In the genomic region with DNA sequence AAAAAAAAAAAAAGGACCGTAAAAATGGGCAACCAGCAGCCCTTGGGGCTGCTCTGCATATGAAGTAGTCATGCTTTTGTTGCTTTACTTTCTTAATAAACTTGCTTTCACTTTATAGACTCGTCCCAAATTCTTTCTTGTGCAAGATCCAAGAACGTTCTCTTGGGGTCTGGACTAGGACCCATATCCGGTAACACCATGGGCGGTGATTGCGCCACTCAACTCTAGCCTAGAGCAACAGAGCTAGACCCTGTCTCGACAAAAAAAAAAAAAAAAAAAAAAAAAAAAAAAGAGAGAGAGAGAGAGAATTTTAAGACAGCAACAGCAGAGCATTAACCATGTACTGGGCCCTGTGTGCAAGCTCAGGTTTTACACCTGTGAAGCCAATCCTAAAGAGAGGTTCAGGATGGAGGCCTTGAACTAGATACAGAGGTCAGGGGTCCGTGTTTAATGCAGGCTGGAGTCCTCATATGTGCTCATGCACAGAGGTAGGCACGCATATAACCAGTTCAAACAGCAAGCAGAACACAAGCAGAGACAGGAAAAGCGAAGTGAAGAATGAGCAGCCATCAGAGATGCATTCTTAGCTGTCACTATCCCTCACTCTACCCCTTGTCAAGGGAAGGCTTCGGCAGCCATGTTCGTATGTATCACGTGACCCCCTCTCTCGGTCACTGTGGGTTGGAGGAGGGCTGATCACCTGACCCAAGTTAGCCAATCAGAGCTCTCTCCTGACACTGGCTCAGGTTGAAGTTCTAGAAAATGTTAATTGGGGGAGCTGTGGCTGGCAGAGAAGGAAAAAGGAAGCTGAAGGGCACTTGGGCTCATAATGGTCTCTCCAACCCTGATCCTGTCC, we compare ENCODE assay signal across 10 cellular contexts. TPM values are rescaled to one million over a fixed set of nuclear protein-coding genes. Genes with fewer than 3 reads are reported as not detected.
A peak's percentile ranks its signal among the peaks of the same experiment; 100 is the strongest.
DNase-seq lines count a peak whose midpoint lies in the region; ATAC-seq, FAIRE-seq and TF ChIP-seq lines count a peak whose summit lies in the region.
"Had no signal": no experiment of that assay in that cellular context is flagged by ENCODE, and none has a peak within 500 bp of the region (broad histone marks: within the 10 kb centered on the region; RNA-seq: fewer than 3 reads in every experiment).

No MANE protein-coding gene starts in this region.

- peak; percentile 43 for DNase-seq in EH (ENCODE audit: low read depth)
- peak; percentile 97 for DNase-seq in HuH-7.5 (ENCODE audit: low spot score)
- peak; percentile 69 for DNase-seq in WTC11 (ENCODE audit: low spot score)
- peak; percentile 64 for DNase-seq in left kidney (ENCODE audit: low read depth, low spot score)
- DNase-seq in Calu3 = no peak
- DNase-seq in posterior vena cava (ENCODE audit: low spot score) = no peak
- no peak for DNase-seq in GM19239 (ENCODE audit: insufficient read length, low spot score)

- TF ChIP-seq CTCF in WTC11 (IDR thresholded peaks at IDR 0.05) (no peak), Calu3 (IDR thresholded peaks at IDR 0.05; ENCODE audit: unreplicated experiment) (no peak)

- no TSS peak for BruUV-seq in Calu3 (replicated peaks; lab: Mats Ljungman, UMichigan)

- peak; percentile 48 for ATAC-seq in WTC11
- ATAC-seq in HG02852 (IDR thresholded peaks at IDR 0.05; ENCODE audit: unreplicated experiment) = no peak

- FAIRE-seq in GM19239 (lab: Jason Lieb, UNC) = no peak

- H3K4me1 Mint-ChIP-seq in WTC11 (peaks cover 30% of the 10 kb centered on the region), Calu3 (ENCODE audit: low read depth, unreplicated experiment) (no peaks in the 10 kb centered on the region)

- POLR2A ChIA-PET in WTC11 (lab: Charles Lee) = interaction anchor here (1.0 kb wide), 1 partner anchor 17 kb away, joined by 6 read pairs; the partner anchor contains the start of gene SYT12

- intact Hi-C loops in Calu3 (cut with micrococcal nuclease; ENCODE audit: unreplicated experiment) = no loop called here
- intact Hi-C loops in posterior vena cava (cut with DNase I) = no loop called here

- CTCF ChIA-PET in WTC11 (lab: Charles Lee) (interaction anchor here (0.6 to 2.5 kb wide), 3 partner anchors 9 to 16 kb away, joined by 3 to 22 read pairs (median 8); no protein-coding TSS in a partner anchor), Calu3 (lab: Charles Lee) (interaction anchor here (0.6 to 1.0 kb wide), 2 partner anchors 10 to 48 kb away, joined by 3 read pairs; no protein-coding TSS in a partner anchor)

- H3K36me3 Mint-ChIP-seq in WTC11 (no peaks in the 10 kb centered on the region), Calu3 (ENCODE audit: insufficient read depth, unreplicated experiment) (no peaks in the 10 kb centered on the region)

- H3K9me3 Mint-ChIP-seq in WTC11 (peaks cover 5% of the 10 kb centered on the region; the same call in 1 of the 2 replicates), Calu3 (ENCODE audit: low read depth, unreplicated experiment) (no peaks in the 10 kb centered on the region)

- H3K27me3 Mint-ChIP-seq in WTC11 (ENCODE audit: low read depth) = no peaks in the 10 kb centered on the region
- no peaks in the 10 kb centered on the region for H3K27me3 Mint-ChIP-seq in Calu3 (ENCODE audit: unreplicated experiment)

- H3K4me3 Mint-ChIP-seq in WTC11 = peak overlapping the region; percentile 37
- H3K4me3 Mint-ChIP-seq in Calu3 (ENCODE audit: low read depth, unreplicated experiment) = no peak overlapping the region

- peak overlapping the region; percentile 66 for H3K27ac Mint-ChIP-seq in WTC11
- H3K27ac Mint-ChIP-seq in Calu3 (ENCODE audit: unreplicated experiment) = no peak overlapping the region

TF ChIP-seq in WTC11, 78 proteins besides CTCF, POLR2A, EP300 and RAD21 (continues in another document):
- TF ChIP-seq, protein P1, sequence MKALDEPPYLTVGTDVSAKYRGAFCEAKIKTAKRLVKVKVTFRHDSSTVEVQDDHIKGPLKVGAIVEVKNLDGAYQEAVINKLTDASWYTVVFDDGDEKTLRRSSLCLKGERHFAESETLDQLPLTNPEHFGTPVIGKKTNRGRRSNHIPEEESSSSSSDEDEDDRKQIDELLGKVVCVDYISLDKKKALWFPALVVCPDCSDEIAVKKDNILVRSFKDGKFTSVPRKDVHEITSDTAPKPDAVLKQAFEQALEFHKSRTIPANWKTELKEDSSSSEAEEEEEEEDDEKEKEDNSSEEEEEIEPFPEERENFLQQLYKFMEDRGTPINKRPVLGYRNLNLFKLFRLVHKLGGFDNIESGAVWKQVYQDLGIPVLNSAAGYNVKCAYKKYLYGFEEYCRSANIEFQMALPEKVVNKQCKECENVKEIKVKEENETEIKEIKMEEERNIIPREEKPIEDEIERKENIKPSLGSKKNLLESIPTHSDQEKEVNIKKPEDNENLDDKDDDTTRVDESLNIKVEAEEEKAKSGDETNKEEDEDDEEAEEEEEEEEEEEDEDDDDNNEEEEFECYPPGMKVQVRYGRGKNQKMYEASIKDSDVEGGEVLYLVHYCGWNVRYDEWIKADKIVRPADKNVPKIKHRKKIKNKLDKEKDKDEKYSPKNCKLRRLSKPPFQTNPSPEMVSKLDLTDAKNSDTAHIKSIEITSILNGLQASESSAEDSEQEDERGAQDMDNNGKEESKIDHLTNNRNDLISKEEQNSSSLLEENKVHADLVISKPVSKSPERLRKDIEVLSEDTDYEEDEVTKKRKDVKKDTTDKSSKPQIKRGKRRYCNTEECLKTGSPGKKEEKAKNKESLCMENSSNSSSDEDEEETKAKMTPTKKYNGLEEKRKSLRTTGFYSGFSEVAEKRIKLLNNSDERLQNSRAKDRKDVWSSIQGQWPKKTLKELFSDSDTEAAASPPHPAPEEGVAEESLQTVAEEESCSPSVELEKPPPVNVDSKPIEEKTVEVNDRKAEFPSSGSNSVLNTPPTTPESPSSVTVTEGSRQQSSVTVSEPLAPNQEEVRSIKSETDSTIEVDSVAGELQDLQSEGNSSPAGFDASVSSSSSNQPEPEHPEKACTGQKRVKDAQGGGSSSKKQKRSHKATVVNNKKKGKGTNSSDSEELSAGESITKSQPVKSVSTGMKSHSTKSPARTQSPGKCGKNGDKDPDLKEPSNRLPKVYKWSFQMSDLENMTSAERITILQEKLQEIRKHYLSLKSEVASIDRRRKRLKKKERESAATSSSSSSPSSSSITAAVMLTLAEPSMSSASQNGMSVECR (CRISPR knock-in tag; IDR thresholded peaks at IDR 0.05; ENCODE audit: borderline replicate concordance) = no peak
- TF ChIP-seq, protein P2, sequence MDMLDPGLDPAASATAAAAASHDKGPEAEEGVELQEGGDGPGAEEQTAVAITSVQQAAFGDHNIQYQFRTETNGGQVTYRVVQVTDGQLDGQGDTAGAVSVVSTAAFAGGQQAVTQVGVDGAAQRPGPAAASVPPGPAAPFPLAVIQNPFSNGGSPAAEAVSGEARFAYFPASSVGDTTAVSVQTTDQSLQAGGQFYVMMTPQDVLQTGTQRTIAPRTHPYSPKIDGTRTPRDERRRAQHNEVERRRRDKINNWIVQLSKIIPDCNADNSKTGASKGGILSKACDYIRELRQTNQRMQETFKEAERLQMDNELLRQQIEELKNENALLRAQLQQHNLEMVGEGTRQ (CRISPR knock-in tag; IDR thresholded peaks at IDR 0.05) = peak; percentile 98
- TF ChIP-seq ZNF532 (CRISPR knock-in tag; IDR thresholded peaks at IDR 0.05; ENCODE audit: borderline replicate concordance) (peak; percentile 48; the same call in 1 of the 2 replicates), NR2C2 (CRISPR knock-in tag; IDR thresholded peaks at IDR 0.05) (no peak), MAX (CRISPR knock-in tag; IDR thresholded peaks at IDR 0.05) (0 out of 2 replicates have a peak, but pooled peaks have one; percentile 10), ESRRA (CRISPR knock-in tag; IDR thresholded peaks at IDR 0.05; ENCODE audit: borderline replicate concordance) (no peak), NFYB (CRISPR knock-in tag; conservative IDR thresholded peaks at IDR 0.05; ENCODE audit: low read depth) (peak; percentile 82)

RNA-seq across cellular contexts. Expression of gene SYT12, which starts 16.7 kb away (rescaled TPM):
- total RNA-seq in WTC11 (2021) (4.6 to 7.3 TPM (median 7.1 TPM) in 3 replicates), Calu3 (2022) (6.2 and 6.4 TPM in 2 replicates), posterior vena cava (under 1 TPM; 0.37 to 0.67 TPM)

RNA-seq across cellular contexts. Expression of gene C11orf86, which starts 31.2 kb away (rescaled TPM):
- total RNA-seq in WTC11 (2021) = 0.44 to 0.87 TPM (median 0.68 TPM) in 3 replicates
- not detected in 2 replicates for total RNA-seq in Calu3 (2022)
- total RNA-seq in posterior vena cava = not detected
- total RNA-seq: liver, subcutaneous adipose tissue had no signal

RNA-seq across cellular contexts. Expression of gene PC, which starts 48.1 kb away (rescaled TPM):
- total RNA-seq in WTC11 (2021) = 22.1 to 27.2 TPM (median 25.6 TPM) in 3 replicates
- total RNA-seq in Calu3 (2022) = 40.0 and 40.5 TPM in 2 replicates
- total RNA-seq in posterior vena cava = 10 to 100 TPM in 1 of 2 donors, 1 to 10 TPM in 1; 5.5 to 11.6 TPM

RNA-seq across cellular contexts. Expression of gene RHOD, which starts 50.4 kb away (rescaled TPM):
- total RNA-seq in WTC11 (2021) (13.1 to 16.3 TPM (median 15.9 TPM) in 3 replicates), Calu3 (2022) (24.1 and 24.7 TPM in 2 replicates), posterior vena cava (10 to 100 TPM; 12.5 to 18.0 TPM)

Comparison
In these comparisons a context has a peak if more than half of its experiments do, and no peak if none do; other contexts are left out.
1. DNase-seq: peak in EH (single experiment), HuH-7.5 (single experiment), WTC11 (single experiment) and left kidney (single experiment); none in Calu3 (single experiment), posterior vena cava (single experiment) and GM19239 (single experiment).